In the genomic region with DNA sequence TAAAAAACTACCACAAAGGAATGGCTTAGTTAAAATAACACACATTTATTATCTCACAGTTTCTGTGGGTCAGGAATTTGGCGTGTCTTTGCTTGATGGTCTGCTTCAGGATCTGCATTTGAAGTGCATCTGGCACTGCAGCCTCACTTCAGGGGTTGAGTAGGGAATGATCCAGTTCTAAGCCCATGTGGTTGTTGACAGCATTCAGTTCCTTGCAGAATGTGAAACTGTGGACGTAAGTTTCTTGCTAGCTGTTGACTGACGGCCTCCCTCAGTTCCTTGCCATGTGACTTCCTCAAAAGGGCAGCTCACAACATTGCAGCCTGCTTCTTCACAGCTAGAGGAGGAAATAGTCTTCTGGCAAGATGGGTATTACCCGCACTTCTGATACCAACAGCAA, we compare ENCODE assay signal across 8 cellular contexts. TPM values are rescaled to one million over a fixed set of nuclear protein-coding genes. Genes with fewer than 3 reads are reported as not detected.
DNase-seq lines count a peak whose midpoint lies in the region; ATAC-seq and TF ChIP-seq lines count a peak whose summit lies in the region.

No MANE protein-coding gene starts in this region.

- POLR2A ChIA-PET in CD4-positive, alpha-beta T cell (lab: Charles Lee): interaction anchor here (1.1 kb wide), 1 partner anchor 359 kb away, joined by 3 read pairs; no protein-coding TSS in a partner anchor
- POLR2A ChIA-PET in T-cell (lab: Charles Lee): interaction anchor here in 1 of 2 donors (0.6 kb wide), 1 partner anchor 81 kb away, joined by 3 read pairs; the partner anchor contains the start of gene NOL8

- CTCF ChIA-PET in CD4-positive, alpha-beta T cell (lab: Charles Lee): no interaction called here
- CTCF ChIA-PET in T-cell (lab: Charles Lee): no interaction called here

- ATAC-seq in CD4-positive, alpha-beta T cell (ENCODE audit: poor library complexity): peak; percentile 91
- peak; percentile 53 for ATAC-seq in HG02571 (IDR thresholded peaks at IDR 0.05; ENCODE audit: unreplicated experiment)
- ATAC-seq in T-cell (replicated peaks in 1 of 4): peak; percentile 96 to 98 (median 97)
- peak; percentile 88 for ATAC-seq in sciatic nerve
- ATAC-seq in HG02870 (IDR thresholded peaks at IDR 0.05; ENCODE audit: unreplicated experiment): no peak

- intact Hi-C loops in CD4-positive, alpha-beta T cell (cut with DNase I, micrococcal nuclease): no loop called here
- intact Hi-C loops in dendritic cell treated with granulocyte-macrophage colony-stimulating factor and Interleukin-4, amounts not matched to agents 40 ng/mL and 50 ng/mL, for 4 days (cut with micrococcal nuclease): no loop called here
- intact Hi-C loops in sciatic nerve (cut with DNase I): no loop called here

- H3K4me1 Mint-ChIP-seq in CD4-positive, alpha-beta T cell (ENCODE audit: low read depth): peaks cover 37% of the 10 kb centered on the region
- peaks cover 29 to 30% (median 29%) of the 10 kb centered on the region in 3 donors for H3K4me1 Mint-ChIP-seq in T-cell
- H3K4me1 Mint-ChIP-seq in dendritic cell treated with granulocyte-macrophage colony-stimulating factor and Interleukin-4, amounts not matched to agents 40 ng/mL and 50 ng/mL, for 4 days (ENCODE audit: low read depth): peaks cover 26% of the 10 kb centered on the region

- no peaks in the 10 kb centered on the region for H3K36me3 Mint-ChIP-seq in CD4-positive, alpha-beta T cell (ENCODE audit: low read depth)
- H3K36me3 Mint-ChIP-seq in T-cell: no peaks in the 10 kb centered on the region
- H3K36me3 Mint-ChIP-seq in dendritic cell treated with granulocyte-macrophage colony-stimulating factor and Interleukin-4, amounts not matched to agents 40 ng/mL and 50 ng/mL, for 4 days (ENCODE audit: low read depth): no peaks in the 10 kb centered on the region

- no peaks in the 10 kb centered on the region for H3K9me3 Mint-ChIP-seq in CD4-positive, alpha-beta T cell
- H3K9me3 Mint-ChIP-seq in T-cell: no peaks in the 10 kb centered on the region
- no peaks in the 10 kb centered on the region for H3K9me3 Mint-ChIP-seq in dendritic cell treated with granulocyte-macrophage colony-stimulating factor and Interleukin-4, amounts not matched to agents 40 ng/mL and 50 ng/mL, for 4 days

- no peaks in the 10 kb centered on the region for H3K27me3 Mint-ChIP-seq in CD4-positive, alpha-beta T cell
- H3K27me3 Mint-ChIP-seq in T-cell: no peaks in the 10 kb centered on the region
- H3K27me3 Mint-ChIP-seq in dendritic cell treated with granulocyte-macrophage colony-stimulating factor and Interleukin-4, amounts not matched to agents 40 ng/mL and 50 ng/mL, for 4 days: no peaks in the 10 kb centered on the region

- H3K27ac Mint-ChIP-seq in CD4-positive, alpha-beta T cell: peak overlapping the region; percentile 84
- peak overlapping the region; percentile 85 to 92 for H3K27ac Mint-ChIP-seq in T-cell
- H3K27ac Mint-ChIP-seq in dendritic cell treated with granulocyte-macrophage colony-stimulating factor and Interleukin-4, amounts not matched to agents 40 ng/mL and 50 ng/mL, for 4 days: peak overlapping the region; percentile 69

- DNase-seq in CD4-positive, alpha-beta T cell: peak in 9 of 10 experiments; percentile 6 to 44 (median 26)
- DNase-seq in T-cell: peak; percentile 4 to 56 (median 28)
- DNase-seq in sciatic nerve (ENCODE audit: low spot score): no peak
- no peak for DNase-seq in NCI-H2171 (lab: John Stamatoyannopoulos, UW)
- DNase-seq in NCI-H187 treated with DMSO at 0.1 percent for 48 hours (lab: John Stamatoyannopoulos, UW): no peak

- no peak overlapping the region for H3K27ac ChIP-seq in CD4-positive, alpha-beta T cell (ENCODE audit: low read depth, low read length)

- no peaks in the 10 kb centered on the region for H3K9me3 ChIP-seq in CD4-positive, alpha-beta T cell (ENCODE audit: control insufficient read depth, low read length)

- no peak for TF ChIP-seq CTCF in CD4-positive, alpha-beta T cell (IDR thresholded peaks at IDR 0.05)

- H3K4me3 Mint-ChIP-seq in CD4-positive, alpha-beta T cell: peak overlapping the region; percentile 60
- peak overlapping the region; percentile 59 to 61 (median 61) for H3K4me3 Mint-ChIP-seq in T-cell
- H3K4me3 Mint-ChIP-seq in dendritic cell treated with granulocyte-macrophage colony-stimulating factor and Interleukin-4, amounts not matched to agents 40 ng/mL and 50 ng/mL, for 4 days: peak overlapping the region; percentile 18

- no peaks in the 10 kb centered on the region for H3K27me3 ChIP-seq in CD4-positive, alpha-beta T cell (ENCODE audit: control insufficient read depth, insufficient read depth, low read length)

RNA-seq across cellular contexts. Expression of gene OGN, which starts 2.1 kb away (rescaled TPM):
- total RNA-seq in CD4-positive, alpha-beta T cell: under 1 TPM in 1 of 2 experiments, not detected in 1; 0.11 TPM
- total RNA-seq in T-cell (under 1 TPM; 0.10 to 0.41 (median 0.23) TPM), sciatic nerve (71.7 TPM)

RNA-seq across cellular contexts. Expression of gene OMD, which starts 17.8 kb away (rescaled TPM):
- total RNA-seq in CD4-positive, alpha-beta T cell: not detected
- not detected for total RNA-seq in T-cell
- total RNA-seq in sciatic nerve: 35.7 TPM

Comparison
In these comparisons a context has a peak if more than half of its experiments do, and no peak if none do; other contexts are left out.
1. DNase-seq: peak in CD4-positive, alpha-beta T cell (9 of 10) and T-cell (34 of 34); none in sciatic nerve (single experiment), NCI-H2171 (single experiment) and NCI-H187 treated with DMSO at 0.1 percent for 48 hours (single experiment).
2. RNA of gene OGN, which starts 2.1 kb away (total RNA-seq): 71.7 TPM in sciatic nerve (single experiment); 0.10 to 0.41 TPM in T-cell and 0.11 TPM in CD4-positive, alpha-beta T cell; every median in the first group is over 10 times any median in the second.
3. RNA of gene OMD, which starts 17.8 kb away (total RNA-seq): 35.7 TPM in sciatic nerve (single experiment); not detected in CD4-positive, alpha-beta T cell and not detected in T-cell; every median in the first group is over 10 times any median in the second.
4. Peak in every context shown above with its lines, with median percentiles within 50 percentile points of each other: H3K27ac Mint-ChIP-seq and H3K4me3 Mint-ChIP-seq.